11 cellular contexts compared by ENCODE assay signal in the genomic region with DNA sequence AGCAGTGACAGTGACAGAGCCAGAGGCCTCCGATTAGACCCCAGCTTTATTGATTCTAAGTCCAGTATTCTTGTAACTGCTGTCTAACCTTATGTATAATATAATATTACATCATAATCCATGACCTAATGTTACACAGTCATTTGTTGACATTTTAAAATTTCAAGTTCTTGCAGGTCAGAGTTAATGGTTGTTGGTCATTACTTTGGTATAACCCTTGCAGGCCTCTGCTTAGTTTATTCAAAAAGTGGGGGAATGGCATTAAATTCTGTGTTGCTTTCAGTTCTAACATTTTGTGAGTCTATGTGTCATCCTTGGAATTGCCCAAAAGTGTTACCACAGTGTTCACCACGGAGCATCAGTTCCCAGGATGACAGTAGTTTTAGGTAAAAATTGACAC.
DNase-seq lines count a peak whose midpoint lies in the region; ATAC-seq and TF ChIP-seq lines count a peak whose summit lies in the region.
"Had no signal": no experiment of that assay in that cellular context is flagged by ENCODE, and none has a peak within 500 bp of the region (broad histone marks: within the 10 kb centered on the region; RNA-seq: fewer than 3 reads in every experiment).

No MANE protein-coding gene starts in this region.

- peaks cover 55% of the 10 kb centered on the region for H3K4me1 Mint-ChIP-seq in CD4-positive, alpha-beta T cell (ENCODE audit: low read depth)
- peaks cover 72% of the 10 kb centered on the region for H3K4me1 Mint-ChIP-seq in activated CD8-positive, alpha-beta T cell treated with anti-CD3 and anti-CD28 coated beads for 36 hours (ENCODE audit: low read depth)

- H3K9ac ChIP-seq in GM23248 = no peak overlapping the region

- CTCF ChIA-PET in CD4-positive, alpha-beta T cell (lab: Charles Lee) = interaction anchor here (0.7 kb wide), 1 partner anchor 59 kb away, joined by 3 read pairs; no protein-coding TSS in a partner anchor
- CTCF ChIA-PET in activated CD8-positive, alpha-beta T cell treated with anti-CD3 and anti-CD28 coated beads for 36 hours (lab: Charles Lee) = interaction anchor here (1.1 kb wide), 1 partner anchor 179 kb away, joined by 4 read pairs; no protein-coding TSS in a partner anchor

- no peaks in the 10 kb centered on the region for H3K9me2 ChIP-seq in GM23248 (ENCODE audit: insufficient read depth)

- no peak overlapping the region for H3K4me2 ChIP-seq in GM23248 (ENCODE audit: unreplicated experiment)

- no peak for TF ChIP-seq CTCF in CD4-positive, alpha-beta T cell (IDR thresholded peaks at IDR 0.05)
- no peak for TF ChIP-seq CTCF in activated CD8-positive, alpha-beta T cell treated with anti-CD3 and anti-CD28 coated beads for 36 hours (IDR thresholded peaks at IDR 0.05)
- no peak for TF ChIP-seq CTCF in tibial nerve (IDR thresholded peaks at IDR 0.05)
- no peak for TF ChIP-seq CTCF in psoas muscle (IDR thresholded peaks at IDR 0.05)

- peaks cover 8% of the 10 kb centered on the region for H3K9me3 ChIP-seq in CD4-positive, alpha-beta T cell (ENCODE audit: control insufficient read depth, low read length)
- H3K9me3 ChIP-seq in GM23248 (ENCODE audit: low read depth) = peaks cover 5% of the 10 kb centered on the region
- peaks cover 0 to 6% (median 0%) of the 10 kb centered on the region in 4 donors for H3K9me3 ChIP-seq in tibial nerve
- no peaks in the 10 kb centered on the region for H3K9me3 ChIP-seq in psoas muscle

- WGBS in GM23248 (ENCODE audit: low coverage in 1 of 2, low lambda C conversion rate in 2 of 2, missing lambda C conversion rate in 2 of 2), 2 experiments = 82 to 90% methylated on average over 2 of the region's 2 CpGs
- WGBS in tibial nerve, 2 donors = 91 to 96% methylated on average over 2 of the region's 2 CpGs
- WGBS in psoas muscle, 3 donors = 87 to 94% (median 91%) methylated on average over 2 of the region's 2 CpGs

- intact Hi-C loops in CD4-positive, alpha-beta T cell (cut with DNase I, micrococcal nuclease) = loop anchor here (2.0 to 10.0 kb wide), 4 partner anchors 55 to 1225 kb away; a partner anchor contains a TSS
- intact Hi-C loops in activated CD8-positive, alpha-beta T cell treated with anti-CD3 and anti-CD28 coated beads for 36 hours (cut with micrococcal nuclease) = loop anchor here (2.0 to 10.0 kb wide), 4 partner anchors 42 to 235 kb away; a partner anchor contains a TSS
- intact Hi-C loops in psoas muscle (cut with DNase I) = loop anchor here (5.0 kb wide), 2 partner anchors 32 to 173 kb away; a partner anchor contains a TSS

- H3K36me3 Mint-ChIP-seq in CD4-positive, alpha-beta T cell (ENCODE audit: low read depth) = no peaks in the 10 kb centered on the region
- H3K36me3 Mint-ChIP-seq in activated CD8-positive, alpha-beta T cell treated with anti-CD3 and anti-CD28 coated beads for 36 hours (ENCODE audit: low read depth) = peaks cover 7% of the 10 kb centered on the region

- H3K4me3 ChIP-seq in GM23248 = no peak overlapping the region
- H3K4me3 ChIP-seq in tibial nerve = no peak overlapping the region
- H3K4me3 ChIP-seq in psoas muscle = no peak overlapping the region

- H3K4me1 ChIP-seq in GM23248 (ENCODE audit: insufficient read depth) = peaks cover 14% of the 10 kb centered on the region
- peaks cover 0 to 6% (median 3%) of the 10 kb centered on the region in 4 donors for H3K4me1 ChIP-seq in tibial nerve
- H3K4me1 ChIP-seq in psoas muscle = peaks cover 28% of the 10 kb centered on the region

- no peak overlapping the region for H2AFZ ChIP-seq in GM23248

- H3K27me3 ChIP-seq in CD4-positive, alpha-beta T cell (ENCODE audit: control insufficient read depth, insufficient read depth, low read length) = no peaks in the 10 kb centered on the region
- H3K27me3 ChIP-seq in GM23248 (replicated peaks; ENCODE audit: insufficient read depth) (no peaks in the 10 kb centered on the region), tibial nerve (no peaks in the 10 kb centered on the region), psoas muscle (ENCODE audit: insufficient read depth in 3 of 3, low read length in 2 of 3) (no peaks in the 10 kb centered on the region)

- POLR2A ChIA-PET in CD4-positive, alpha-beta T cell (lab: Charles Lee) = no interaction called here
- POLR2A ChIA-PET in activated CD8-positive, alpha-beta T cell treated with anti-CD3 and anti-CD28 coated beads for 36 hours (lab: Charles Lee) = no interaction called here

- ATAC-seq in CD4-positive, alpha-beta T cell (ENCODE audit: poor library complexity) = no peak
- ATAC-seq in activated CD8-positive, alpha-beta T cell treated with anti-CD3 and anti-CD28 coated beads for 36 hours = no peak
- ATAC-seq in psoas muscle = no peak

- no peak for TF ChIP-seq POLR2A in tibial nerve (IDR thresholded peaks at IDR 0.05)

- H4K20me1 ChIP-seq in GM23248 (ENCODE audit: insufficient read depth) = no peaks in the 10 kb centered on the region

- H3K79me2 ChIP-seq in GM23248 (ENCODE audit: insufficient read depth) = no peaks in the 10 kb centered on the region

- in situ Hi-C loops in GM23248 (cut with MboI) = no loop called here

- no peak for DNase-seq in CD4-positive, alpha-beta T cell
- DNase-seq in GM23248 = peak; percentile 23
- no peak for DNase-seq in activated CD8-positive, alpha-beta T cell treated with anti-CD3 and anti-CD28 coated beads for 36 hours
- DNase-seq in iris pigment epithelial cell (ENCODE audit: low read depth) = peak; percentile 52
- DNase-seq in tibial nerve (ENCODE audit: low spot score in 2 of 2) = no peak
- DNase-seq in psoas muscle = no peak
- no peak for DNase-seq in NCI-H526 treated with DMSO at 0.1 percent for 48 hours (lab: John Stamatoyannopoulos, UW)
- DNase-seq in NCI-H2029 (lab: John Stamatoyannopoulos, UW) = no peak
- DNase-seq: amygdala; effector CD4-positive, alpha-beta T cell; KBM-7 had no signal

- TF ChIP-seq EP300 in tibial nerve (IDR thresholded peaks at IDR 0.05) = no peak

- H3K27ac ChIP-seq in CD4-positive, alpha-beta T cell (ENCODE audit: low read depth, low read length) = no peak overlapping the region
- no peak overlapping the region for H3K27ac ChIP-seq in GM23248
- no peak overlapping the region for H3K27ac ChIP-seq in tibial nerve
- no peak overlapping the region for H3K27ac ChIP-seq in psoas muscle

- peaks cover 4% of the 10 kb centered on the region for H3K9me3 Mint-ChIP-seq in CD4-positive, alpha-beta T cell
- peaks cover 13% of the 10 kb centered on the region for H3K9me3 Mint-ChIP-seq in activated CD8-positive, alpha-beta T cell treated with anti-CD3 and anti-CD28 coated beads for 36 hours

- H3K36me3 ChIP-seq in GM23248 (ENCODE audit: low read depth) = no peaks in the 10 kb centered on the region
- H3K36me3 ChIP-seq in tibial nerve = no peaks in the 10 kb centered on the region
- H3K36me3 ChIP-seq in psoas muscle (ENCODE audit: insufficient read depth in 1 of 2, low read depth in 1 of 2) = no peaks in the 10 kb centered on the region

- H3K4me3 Mint-ChIP-seq in CD4-positive, alpha-beta T cell = peak overlapping the region; percentile 82
- H3K4me3 Mint-ChIP-seq in activated CD8-positive, alpha-beta T cell treated with anti-CD3 and anti-CD28 coated beads for 36 hours = no peak overlapping the region

- no peaks in the 10 kb centered on the region for H3K27me3 Mint-ChIP-seq in CD4-positive, alpha-beta T cell
- H3K27me3 Mint-ChIP-seq in activated CD8-positive, alpha-beta T cell treated with anti-CD3 and anti-CD28 coated beads for 36 hours = no peaks in the 10 kb centered on the region

- no peaks in the 10 kb centered on the region; the same call in 1 of the 2 replicates for H3F3A ChIP-seq in GM23248 (ENCODE audit: insufficient read depth)

- peak overlapping the region; percentile 85 for H3K27ac Mint-ChIP-seq in CD4-positive, alpha-beta T cell
- peak overlapping the region; percentile 93 for H3K27ac Mint-ChIP-seq in activated CD8-positive, alpha-beta T cell treated with anti-CD3 and anti-CD28 coated beads for 36 hours

Comparison
In these comparisons a context has a peak if more than half of its experiments do, and no peak if none do; other contexts are left out.
1. DNase-seq: peak in GM23248 (single experiment) and iris pigment epithelial cell (single experiment); none in CD4-positive, alpha-beta T cell (0 of 10), activated CD8-positive, alpha-beta T cell treated with anti-CD3 and anti-CD28 coated beads for 36 hours (single experiment), tibial nerve (0 of 2), psoas muscle (0 of 2), NCI-H526 treated with DMSO at 0.1 percent for 48 hours (single experiment) and NCI-H2029 (single experiment).